Comparison of ENCODE assay signal across 30 cellular contexts in the genomic region with DNA sequence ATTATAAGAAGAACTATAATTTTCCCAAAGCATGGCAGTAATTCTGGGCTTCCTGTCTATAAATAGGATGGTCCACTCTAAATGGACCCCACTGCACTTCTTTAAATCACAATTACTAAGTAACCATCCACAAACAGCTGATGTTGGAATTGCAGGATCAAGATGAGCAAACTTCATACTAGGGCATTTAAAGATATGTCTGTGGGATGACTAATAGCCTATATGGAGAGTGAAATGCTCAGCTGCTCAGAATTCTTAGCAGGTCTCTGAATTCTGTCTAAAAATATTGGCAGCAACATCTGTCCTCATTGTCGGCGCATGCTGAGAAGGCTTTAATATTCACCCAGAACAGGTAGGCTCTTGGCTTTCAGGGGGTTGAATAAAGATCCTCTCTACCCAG.
"Had no signal": no experiment of that assay in that cellular context is flagged by ENCODE, and none has a peak within 500 bp of the region (broad histone marks: within the 10 kb centered on the region; RNA-seq: fewer than 3 reads in every experiment).

No MANE protein-coding gene starts in this region.

- H3K27me3 ChIP-seq: body of pancreas, esophagus squamous epithelium, gastrocnemius medialis had no signal

- H3K27ac ChIP-seq: body of pancreas, epithelial cell of prostate, esophagus squamous epithelium, gastrocnemius medialis, WERI-Rb-1 had no signal

- H3K9me3 Mint-ChIP-seq: activated B cell treated with CpG ODN at 0.5 μM for 24 hours; activated CD8-positive, alpha-beta T cell treated with anti-CD3 and anti-CD28 coated beads for 36 hours; activated T-cell treated with anti-CD3 and anti-CD28 coated beads, Interleukin-2, amount 50 U/mL, for 4 hours; activated T-helper 17 cell treated with anti-CD3 and anti-CD28 coated beads, Interleukin-2, amount 50 U/mL, for 72 hours; T-helper 2 cell treated with Interferon-gamma antibody and Interleukin-4, amounts not matched to agents 5 μg/mL and 100 μg/mL, for 36 hours had no signal

- H3K4me1 Mint-ChIP-seq: activated B cell treated with CpG ODN at 0.5 μM for 24 hours; activated T-helper 17 cell treated with anti-CD3 and anti-CD28 coated beads, Interleukin-2, amount 50 U/mL, for 72 hours; T-helper 17 cell had no signal

- H3K36me3 ChIP-seq: esophagus squamous epithelium, gastrocnemius medialis, WERI-Rb-1 had no signal

- H3K27ac Mint-ChIP-seq: activated B cell treated with CpG ODN at 0.5 μM for 24 hours; activated CD8-positive, alpha-beta T cell treated with anti-CD3 and anti-CD28 coated beads for 36 hours; activated naive CD8-positive, alpha-beta T cell; activated T-helper 17 cell treated with anti-CD3 and anti-CD28 coated beads, Interleukin-2, amount 50 U/mL, for 72 hours; T-helper 17 cell; T-helper 2 cell treated with Interferon-gamma antibody and Interleukin-4, amounts not matched to agents 5 μg/mL and 100 μg/mL, for 36 hours had no signal

- H3K4me3 ChIP-seq: body of pancreas, esophagus squamous epithelium, gastrocnemius medialis had no signal

- H3K9me3 ChIP-seq: body of pancreas, esophagus squamous epithelium, gastrocnemius medialis had no signal

- H3K4me3 Mint-ChIP-seq: activated B cell treated with CpG ODN at 0.5 μM for 24 hours; activated CD8-positive, alpha-beta T cell treated with anti-CD3 and anti-CD28 coated beads for 36 hours; activated naive CD8-positive, alpha-beta T cell; activated T-cell treated with anti-CD3 and anti-CD28 coated beads, Interleukin-2, amount 50 U/mL, for 4 hours; activated T-helper 17 cell treated with anti-CD3 and anti-CD28 coated beads, Interleukin-2, amount 50 U/mL, for 72 hours; T-helper 17 cell; T-helper 2 cell treated with Interferon-gamma antibody and Interleukin-4, amounts not matched to agents 5 μg/mL and 100 μg/mL, for 36 hours had no signal

- H3K4me1 ChIP-seq: esophagus squamous epithelium, gastrocnemius medialis had no signal

- ATAC-seq: activated CD4-positive, CD25-positive, alpha-beta regulatory T cell treated with anti-CD3 and anti-CD28 coated beads, Interleukin-2, amount 50 U/mL, for 24 hours; activated CD8-positive, alpha-beta T cell treated with anti-CD3 and anti-CD28 coated beads for 36 hours; activated T-cell treated with anti-CD3 and anti-CD28 coated beads, Interleukin-2, amount 50 U/mL, for 4 hours; activated T-helper 17 cell treated with anti-CD3 and anti-CD28 coated beads, Interleukin-2, amount 50 U/mL, for 72 hours; body of pancreas; gastrocnemius medialis; T-helper 17 cell had no signal

- DNase-seq: activated B cell treated with CpG ODN at 0.5 μM for 24 hours; activated CD4-positive, alpha-beta T cell treated with anti-CD3 and anti-CD28 coated beads for 48 hours; activated CD4-positive, alpha-beta T cell treated with anti-CD3 and anti-CD28 coated beads, Interleukin-2, amount 50 U/mL, for 1 hour; activated CD4-positive, alpha-beta T cell treated with anti-CD3 and anti-CD28 coated beads, Interleukin-2, amount 50 U/mL, for 48 hours; activated CD8-positive, alpha-beta memory T cell treated with anti-CD3 and anti-CD28 coated beads for 24 hours; activated CD8-positive, alpha-beta T cell treated with anti-CD3 and anti-CD28 coated beads for 36 hours; activated effector memory CD4-positive, alpha-beta T cell treated with Interleukin-2 at 50 U/mL for 16 hours; activated gamma-delta T cell treated with Interleukin-2 at 50 U/mL for 16 hours; activated naive CD4-positive, alpha-beta T cell treated with anti-CD3 and anti-CD28 coated beads, Interleukin-2, amount 50 U/mL, for 16 hours; activated naive CD4-positive, alpha-beta T cell treated with Interleukin-2 at 50 U/mL for 16 hours; activated T-cell treated with anti-CD3 and anti-CD28 coated beads, Interleukin-2, amount 50 U/mL, for 4 hours; amygdala; aorta; body of pancreas; caudate nucleus; cortex of kidney; dermis blood vessel endothelial cell; effector CD4-positive, alpha-beta T cell; esophagus squamous epithelium; gastrocnemius medialis; glutamatergic neuron; T-helper 1 cell; T-helper 17 cell; T1000; WERI-Rb-1 had no signal
